1 cellular context compared by ENCODE assay signal in genomic region chr6:31834704-31835375, GRCh38.
TF ChIP-seq lines count a peak whose summit lies in the region.

No MANE protein-coding gene starts in this region.

TF ChIP-seq in K562, 482 proteins besides CTCF, POLR2A, EP300 and RAD21 (continues in another document):
- TF ChIP-seq THAP7 (CRISPR knock-in tag; IDR thresholded peaks at IDR 0.05) (peak; percentile 92), USF2 (CRISPR knock-in tag; IDR thresholded peaks at IDR 0.05) (no peak), SMC3 (conservative IDR thresholded peaks at IDR 0.05; ENCODE audit: insufficient read depth, low read depth, low read length) (no peak), ZC3H4 (CRISPR knock-in tag; IDR thresholded peaks at IDR 0.05; ENCODE audit: borderline replicate concordance) (peak; percentile 69), TGIF2 (CRISPR knock-in tag; IDR thresholded peaks at IDR 0.05) (peak; percentile 93), DDX20 (tag; IDR thresholded peaks at IDR 0.05; ENCODE audit: low read depth) (no peak), ZC3H8 (IDR thresholded peaks at IDR 0.05) (0 out of 2 replicates have a peak, but pooled peaks have one; percentile 20), FOXK2 (conservative IDR thresholded peaks at IDR 0.05 in 1 of 2, IDR thresholded peaks at IDR 0.05 in 1 of 2; ENCODE audit: low read depth in 2 of 2) (peak; percentile 54 to 82; a peak in 3 of 4 replicates), CREB1 (IDR thresholded peaks at IDR 0.05) (peak; percentile 51), CREB1 (CRISPR knock-in tag; IDR thresholded peaks at IDR 0.05) (no peak), RFX1 (IDR thresholded peaks at IDR 0.05) (no peak), PREB (CRISPR knock-in tag; IDR thresholded peaks at IDR 0.05) (peak; percentile 100), FOXA3 (CRISPR knock-in tag; conservative IDR thresholded peaks at IDR 0.05 in 1 of 2, IDR thresholded peaks at IDR 0.05 in 1 of 2) (peak in 1 of 2 experiments; percentile 54; a peak in 1 of 4 replicates), ZNF134 (CRISPR knock-in tag; conservative IDR thresholded peaks at IDR 0.05) (peak; percentile 25), SNIP1 (IDR thresholded peaks at IDR 0.05; ENCODE audit: low read depth) (no peak), ZNF124 (CRISPR knock-in tag; IDR thresholded peaks at IDR 0.05) (no peak), AFF4 (CRISPR knock-in tag; IDR thresholded peaks at IDR 0.05) (peak; percentile 100), E2F4 (CRISPR knock-in tag; IDR thresholded peaks at IDR 0.05; ENCODE audit: low read depth) (peak; percentile 85; the same call in 1 of the 2 replicates), RUNX1 (IDR thresholded peaks at IDR 0.05; ENCODE audit: low read depth) (no peak), HMGXB4 (CRISPR knock-in tag; IDR thresholded peaks at IDR 0.05) (peak; percentile 96), CLOCK (CRISPR knock-in tag; IDR thresholded peaks at IDR 0.05; ENCODE audit: borderline replicate concordance) (no peak), YY1 (IDR thresholded peaks at IDR 0.05; ENCODE audit: borderline replicate concordance in 1 of 3, control insufficient read depth in 1 of 3, extremely low read depth in 1 of 3, insufficient read depth in 3 of 3, insufficient read length in 1 of 3, insufficient replicate concordance in 2 of 3, low read depth in 1 of 3, low read length in 2 of 3) (peak; percentile 87 to 95 (median 93)), GABPA (tag; conservative IDR thresholded peaks at IDR 0.05; ENCODE audit: low read depth) (no peak), GATA2 (CRISPR knock-in tag; IDR thresholded peaks at IDR 0.05) (0 out of 2 replicates have a peak, but pooled peaks have one; percentile 22), RNF219 (CRISPR knock-in tag; IDR thresholded peaks at IDR 0.05) (0 out of 2 replicates have a peak, but pooled peaks have one; percentile 25), CCNT2 (IDR thresholded peaks at IDR 0.05; ENCODE audit: borderline replicate concordance, extremely low read depth, insufficient read length, low read depth, low read length) (no peak), LCOR (CRISPR knock-in tag; IDR thresholded peaks at IDR 0.05) (0 out of 2 replicates have a peak, but pooled peaks have one; percentile 19), E2F3 (CRISPR knock-in tag; IDR thresholded peaks at IDR 0.05) (peak; percentile 76), ESRRB (CRISPR knock-in tag; IDR thresholded peaks at IDR 0.05; ENCODE audit: borderline replicate concordance) (peak; percentile 84; the same call in 1 of the 2 replicates), E2F8 (IDR thresholded peaks at IDR 0.05; ENCODE audit: low read depth, partially characterized antibody) (peak; percentile 4), SUPT5H (IDR thresholded peaks at IDR 0.05) (peak; percentile 100), MTA3 (IDR thresholded peaks at IDR 0.05; ENCODE audit: borderline replicate concordance) (peak; percentile 99), HMGN3 (IDR thresholded peaks at IDR 0.05; ENCODE audit: borderline replicate concordance, extremely low read depth, insufficient read length, low read depth, low read length) (no peak), NELFE (IDR thresholded peaks at IDR 0.05; ENCODE audit: insufficient read depth, insufficient read length) (peak; percentile 83), ETS1 (conservative IDR thresholded peaks at IDR 0.05; ENCODE audit: control insufficient read depth, low read depth, low read length) (no peak; the same call in 1 of the 2 replicates), BDP1 (IDR thresholded peaks at IDR 0.05; ENCODE audit: insufficient read depth, insufficient read length) (no peak), CEBPG (CRISPR knock-in tag; IDR thresholded peaks at IDR 0.05) (peak; percentile 82; the same call in 1 of the 2 replicates), CEBPG (tag; conservative IDR thresholded peaks at IDR 0.05 in 1 of 2, IDR thresholded peaks at IDR 0.05 in 1 of 2) (peak; percentile 62 to 81), NRF1 (conservative IDR thresholded peaks at IDR 0.05 in 1 of 2, IDR thresholded peaks at IDR 0.05 in 1 of 2) (no peak), ZNF143 (CRISPR knock-in tag; IDR thresholded peaks at IDR 0.05) (peak; percentile 1; the same call in 1 of the 2 replicates), ZNF830 (CRISPR knock-in tag; IDR thresholded peaks at IDR 0.05) (peak; percentile 96), ZNF184 (CRISPR knock-in tag; IDR thresholded peaks at IDR 0.05) (no peak), C11orf30 (IDR thresholded peaks at IDR 0.05; ENCODE audit: low read depth) (no peak), TAF7 (tag; IDR thresholded peaks at IDR 0.05) (peak; percentile 99), SAFB (IDR thresholded peaks at IDR 0.05; ENCODE audit: borderline replicate concordance, low read depth, low read length) (peak; percentile 58; the same call in 1 of the 2 replicates)
